ENCODE assay signal across 12 cellular contexts in the genomic region with DNA sequence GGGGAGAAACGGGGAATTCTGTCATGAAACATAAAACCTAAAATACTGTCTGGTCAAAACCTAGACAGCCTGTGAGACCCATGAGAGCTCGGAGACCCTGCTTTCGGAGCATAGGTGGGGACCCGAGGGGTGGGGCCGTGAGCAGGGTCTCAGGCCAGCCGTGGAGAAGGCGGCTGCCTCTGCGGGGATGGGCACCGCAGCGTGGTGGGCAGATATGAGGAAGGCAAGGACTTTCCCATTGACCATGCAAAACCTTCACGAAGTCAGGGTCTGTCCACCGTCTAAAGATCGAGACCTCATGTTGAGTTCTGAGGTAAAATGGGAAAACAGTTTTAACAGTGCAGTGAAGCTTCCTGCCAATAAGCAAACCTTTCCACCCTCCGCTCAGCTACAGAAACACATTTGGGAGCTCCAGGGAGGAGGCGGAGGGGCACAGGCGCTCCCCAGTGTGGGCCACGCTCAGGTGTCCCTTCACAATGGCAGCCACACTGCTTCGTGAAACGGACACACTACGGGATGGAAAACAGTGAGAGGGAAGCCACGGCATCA.
DNase-seq lines count a peak whose midpoint lies in the region; TF ChIP-seq lines count a peak whose summit lies in the region.
"Had no signal": no experiment of that assay in that cellular context is flagged by ENCODE, and none has a peak within 500 bp of the region (broad histone marks: within the 10 kb centered on the region; RNA-seq: fewer than 3 reads in every experiment).

No MANE protein-coding gene starts in this region.

- peak overlapping the region; percentile 90 for H3K27ac Mint-ChIP-seq in chondrocyte (ENCODE audit: unreplicated experiment)

- H3K27me3 ChIP-seq in right atrium auricular region (no peaks in the 10 kb centered on the region), sigmoid colon (no peaks in the 10 kb centered on the region)

- no peak for TF ChIP-seq CTCF in AG09309 (IDR thresholded peaks at IDR 0.05; ENCODE audit: control insufficient read depth, insufficient read depth, low read depth, low read length, missing control alignments)
- no peak for TF ChIP-seq CTCF in chondrocyte (IDR thresholded peaks at IDR 0.05)
- TF ChIP-seq CTCF in right atrium auricular region (IDR thresholded peaks at IDR 0.05): no peak
- no peak for TF ChIP-seq CTCF in sigmoid colon (IDR thresholded peaks at IDR 0.05)

- no peaks in the 10 kb centered on the region for H3K27me3 Mint-ChIP-seq in chondrocyte (ENCODE audit: low read depth)

- TF ChIP-seq EP300 in sigmoid colon (IDR thresholded peaks at IDR 0.05): no peak

- peak overlapping the region; percentile 45 for H3K4me3 Mint-ChIP-seq in chondrocyte (ENCODE audit: unreplicated experiment)

- H3K9me3 ChIP-seq in right atrium auricular region (no peaks in the 10 kb centered on the region), sigmoid colon (no peaks in the 10 kb centered on the region)
- H3K9me3 ChIP-seq: A549 had no signal

- 87% methylated on average over 21 of the region's 21 CpGs for WGBS in sigmoid colon, 2 donors

- H3K36me3 Mint-ChIP-seq in chondrocyte (ENCODE audit: low read depth): peaks cover 9% of the 10 kb centered on the region

- H3K4me3 ChIP-seq in AG09309 (ENCODE audit: control insufficient read depth, low read depth, low read length): peak overlapping the region; percentile 5; the same call in 1 of the 2 replicates
- H3K4me3 ChIP-seq in right atrium auricular region: peak overlapping the region; percentile 10 to 12
- peak overlapping the region; percentile 4 to 38 (median 15) for H3K4me3 ChIP-seq in sigmoid colon
- H3K4me3 ChIP-seq: A549, K562 had no signal

- peaks cover 0 to 76% of the 10 kb centered on the region in 2 donors for H3K4me1 ChIP-seq in right atrium auricular region
- H3K4me1 ChIP-seq in sigmoid colon: peaks cover 0 to 81% (median 64%) of the 10 kb centered on the region in 4 donors
- H3K4me1 ChIP-seq: A549 had no signal

- intact Hi-C loops in sigmoid colon (cut with DNase I): loop anchor here (1.0 to 10.0 kb wide), 4 partner anchors 60 to 523 kb away; no protein-coding TSS in a partner anchor

- TF ChIP-seq POLR2A in sigmoid colon (IDR thresholded peaks at IDR 0.05): no peak

- peaks cover 14% of the 10 kb centered on the region for H3K36me3 ChIP-seq in right atrium auricular region
- H3K36me3 ChIP-seq in sigmoid colon: peaks cover 0 to 6% (median 2%) of the 10 kb centered on the region in 4 donors

- no peak for DNase-seq in AG09309 (ENCODE audit: low read depth)
- no peak for DNase-seq in chondrocyte (ENCODE audit: low spot score)
- no peak for DNase-seq in right atrium auricular region (ENCODE audit: low spot score)
- no peak for DNase-seq in sigmoid colon
- DNase-seq in activated naive CD4-positive, alpha-beta T cell treated with anti-CD3 and anti-CD28 coated beads, Interleukin-2, amount 50 U/mL, for 16 hours: no peak
- DNase-seq in globus pallidus (ENCODE audit: low spot score): no peak
- no peak for DNase-seq in substantia nigra (lab: John Stamatoyannopoulos, UW)
- DNase-seq in activated CD4-positive, CD25-positive, alpha-beta regulatory T cell (lab: John Stamatoyannopoulos, UW): no peak
- DNase-seq: NCI-H1930, NCI-H774 had no signal

- H3K4me1 Mint-ChIP-seq in chondrocyte (ENCODE audit: low read depth): peaks cover 79% of the 10 kb centered on the region

- H3K27ac ChIP-seq in right atrium auricular region (peak overlapping the region; percentile 63 to 65), sigmoid colon (peak overlapping the region; percentile 81 to 88 (median 84)), substantia nigra (ENCODE audit: low read depth, low read length, poor library complexity, severe bottlenecking) (no peak overlapping the region)
- H3K27ac ChIP-seq: A549 had no signal

- H3K9me3 Mint-ChIP-seq in chondrocyte (ENCODE audit: low read depth): no peaks in the 10 kb centered on the region
